16 cellular contexts compared by ENCODE assay signal in genomic region chr2:157735532-157735931, GRCh38.
"Had no signal": no experiment of that assay in that cellular context is flagged by ENCODE, and none has a peak within 500 bp of the region (broad histone marks: within the 10 kb centered on the region; RNA-seq: fewer than 3 reads in every experiment).

No MANE protein-coding gene starts in this region.

- FAIRE-seq: islet of Langerhans had no signal

- DNase-seq: activated CD4-positive, alpha-beta T cell treated with anti-CD3 and anti-CD28 coated beads, Interleukin-2, amount 50 U/mL, for 1 hour; activated naive CD4-positive, alpha-beta T cell treated with anti-CD3 and anti-CD28 coated beads, Interleukin-2, amount 50 U/mL, for 16 hours; activated T-cell treated with anti-CD3 and anti-CD28 coated beads for 4 hours; adrenal gland; caudate nucleus; colonic mucosa; effector CD4-positive, alpha-beta T cell; heart left ventricle; mammary epithelial cell; natural killer cell; stimulated activated CD4-positive, alpha-beta T cell treated with anti-CD3 and anti-CD28 coated beads, Interleukin-1b, Interleukin-23, amount 100 ng/mL, for 48 hours; substantia nigra; trophoblast cell had no signal

- ATAC-seq: heart left ventricle; left lobe of liver; natural killer cell; stimulated activated memory B cell treated with anti-CD40 and anti-IgM and Interleukin-4, amounts not matched to agents 10 μg/mL and 1 μg/mL and 100 μg/mL, for 72 hours had no signal
